17 cellular contexts compared by ENCODE assay signal in genomic region chr3:67044955-67045354, GRCh38.
"Had no signal": no experiment of that assay in that cellular context is flagged by ENCODE, and none has a peak within 500 bp of the region (broad histone marks: within the 10 kb centered on the region; RNA-seq: fewer than 3 reads in every experiment).

No MANE protein-coding gene starts in this region.

- ATAC-seq: left lobe of liver; stimulated activated naive CD8-positive, alpha-beta T cell treated with anti-CD3 and anti-CD28 coated beads, Interleukin-15, amount 100 ng/mL, for 72 hours had no signal

- H3K4me1 ChIP-seq: adrenal gland had no signal

- H3K27ac ChIP-seq: adrenal gland, thoracic aorta had no signal

- DNase-seq: activated CD4-positive, alpha-beta T cell treated with anti-CD3 and anti-CD28 coated beads, Interleukin-2, amount 50 U/mL, for 1 hour; activated CD4-positive, CD25-positive, alpha-beta regulatory T cell; activated naive CD4-positive, alpha-beta T cell treated with anti-CD3 and anti-CD28 coated beads, Interleukin-2, amount 10 ng/mL, durations not matched to agents 7 days and 5 days; adrenal gland; dermis blood vessel endothelial cell; endodermal cell; hypothalamus; mammary epithelial cell; nephron progenitor cell; stimulated activated CD4-positive, alpha-beta T cell treated with anti-CD3 and anti-CD28 coated beads, Interleukin-2, amount 100 ng/mL, for 48 hours; stimulated activated CD8-positive, alpha-beta memory T cell treated with anti-CD3 and anti-CD28 coated beads, Interleukin-4, amount 100 ng/mL, for 48 hours; stimulated activated naive CD8-positive, alpha-beta T cell treated with anti-CD3 and anti-CD28 coated beads, Interleukin-15, amount 100 ng/mL, for 72 hours; T-helper 1 cell had no signal

- H3K36me3 Mint-ChIP-seq: activated naive CD4-positive, alpha-beta T cell treated with anti-CD3 and anti-CD28 coated beads, Interleukin-2, amount 10 ng/mL, durations not matched to agents 7 days and 5 days; brain had no signal

- H3K4me3 Mint-ChIP-seq: activated naive CD4-positive, alpha-beta T cell treated with anti-CD3 and anti-CD28 coated beads, Interleukin-2, amount 10 ng/mL, durations not matched to agents 7 days and 5 days; brain; endodermal cell; nephron progenitor cell; stimulated activated naive CD8-positive, alpha-beta T cell treated with anti-CD3 and anti-CD28 coated beads, Interleukin-15, amount 100 ng/mL, for 72 hours had no signal

- H3K36me3 ChIP-seq: adrenal gland, thoracic aorta had no signal

- H3K27me3 ChIP-seq: adrenal gland had no signal

- H3K4me3 ChIP-seq: adrenal gland, thoracic aorta had no signal

- H3K27me3 Mint-ChIP-seq: activated naive CD4-positive, alpha-beta T cell treated with anti-CD3 and anti-CD28 coated beads, Interleukin-2, amount 10 ng/mL, durations not matched to agents 7 days and 5 days; brain had no signal

- H3K27ac Mint-ChIP-seq: activated naive CD4-positive, alpha-beta T cell treated with anti-CD3 and anti-CD28 coated beads, Interleukin-2, amount 10 ng/mL, durations not matched to agents 7 days and 5 days; activated T-helper 2 cell treated with anti-CD3 and anti-CD28 coated beads, Interferon-gamma antibody, Interleukin-2, Interleukin-4, amounts not matched to agents 10 μg/mL and 5 μg/mL and 100 μg/mL, durations not matched to agents 14 hours and 24 hours and 36 hours; brain; endodermal cell; nephron progenitor cell had no signal

- H3K4me1 Mint-ChIP-seq: activated naive CD4-positive, alpha-beta T cell treated with anti-CD3 and anti-CD28 coated beads, Interleukin-2, amount 10 ng/mL, durations not matched to agents 7 days and 5 days; nephron progenitor cell had no signal

- H3K9me3 ChIP-seq: adrenal gland, thoracic aorta had no signal
